Comparison of ENCODE assay signal across 12 cellular contexts in the genomic region with DNA sequence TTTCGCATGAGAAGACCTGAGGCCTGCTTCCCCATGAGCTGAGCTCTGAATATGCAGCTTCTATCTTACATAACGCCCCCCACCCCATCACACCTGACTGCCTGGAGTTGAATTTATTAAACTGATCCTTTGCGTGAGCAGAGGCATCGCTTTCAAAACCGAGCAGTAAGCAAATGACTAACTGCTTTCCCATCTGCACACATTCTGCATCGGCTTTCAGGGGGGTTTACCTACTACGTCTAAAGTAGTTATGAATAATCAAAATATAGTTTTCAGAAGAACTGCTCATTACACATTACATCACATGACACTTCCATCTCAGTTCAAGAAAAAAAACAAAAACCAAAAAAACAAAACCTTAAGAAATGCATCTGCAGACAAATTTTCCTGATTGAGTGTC.
DNase-seq lines count a peak whose midpoint lies in the region; ATAC-seq and FAIRE-seq lines count a peak whose summit lies in the region.
"Had no signal": no experiment of that assay in that cellular context is flagged by ENCODE, and none has a peak within 500 bp of the region (broad histone marks: within the 10 kb centered on the region; RNA-seq: fewer than 3 reads in every experiment).

No MANE protein-coding gene starts in this region.

- H3K4me3 Mint-ChIP-seq in stimulated activated naive CD8-positive, alpha-beta T cell treated with anti-CD3 and anti-CD28 coated beads, Interleukin-15, amount 100 ng/mL, for 72 hours, result no peak overlapping the region
- H3K4me3 Mint-ChIP-seq in stimulated activated naive B cell treated with anti-CD40 and anti-IgM and Interleukin-4, amounts not matched to agents 10 μg/mL and 1 μg/mL and 100 μg/mL, for 72 hours, result no peak overlapping the region
- H3K4me3 Mint-ChIP-seq: activated naive CD8-positive, alpha-beta T cell treated with anti-CD3 and anti-CD28 coated beads, Interleukin-2, amount 10 ng/mL, durations not matched to agents 7 days and 5 days had no signal

- H3K4me1 Mint-ChIP-seq in stimulated activated naive CD8-positive, alpha-beta T cell treated with anti-CD3 and anti-CD28 coated beads, Interleukin-15, amount 100 ng/mL, for 72 hours, result no peaks in the 10 kb centered on the region
- H3K4me1 Mint-ChIP-seq in stimulated activated naive B cell treated with anti-CD40 and anti-IgM and Interleukin-4, amounts not matched to agents 10 μg/mL and 1 μg/mL and 100 μg/mL, for 72 hours, result peaks cover 0 to 6% of the 10 kb centered on the region in 2 donors
- H3K4me1 Mint-ChIP-seq: activated naive CD8-positive, alpha-beta T cell treated with anti-CD3 and anti-CD28 coated beads, Interleukin-2, amount 10 ng/mL, durations not matched to agents 7 days and 5 days had no signal

- DNase-seq in stimulated activated naive CD8-positive, alpha-beta T cell treated with anti-CD3 and anti-CD28 coated beads, Interleukin-15, Interleukin-2, amounts not matched to agents 100 U/mL and 50 U/mL, for 24 hours, result peak; percentile 15
- no peak for DNase-seq in stimulated activated naive CD8-positive, alpha-beta T cell treated with anti-CD3 and anti-CD28 coated beads, Interleukin-15, amount 100 ng/mL, for 72 hours
- DNase-seq in stimulated activated naive B cell treated with anti-CD40 and anti-IgM and Interleukin-4, amounts not matched to agents 10 μg/mL and 1 μg/mL and 100 μg/mL, for 72 hours, result peak; percentile 33
- no peak for DNase-seq in NCI-H2171 treated with DMSO at 0.1 percent for 48 hours (lab: John Stamatoyannopoulos, UW)
- no peak for DNase-seq in NCI-H69 (lab: John Stamatoyannopoulos, UW)
- no peak for DNase-seq in GM19239 (ENCODE audit: insufficient read length, low spot score)
- DNase-seq: activated naive CD8-positive, alpha-beta T cell treated with anti-CD3 and anti-CD28 coated beads, Interleukin-2, amount 10 ng/mL, durations not matched to agents 7 days and 5 days; effector memory CD4-positive, alpha-beta T cell; NCI-H1092 treated with DMSO at 0.1 percent for 48 hours had no signal

- peak; percentile 35 for ATAC-seq in stimulated activated naive CD8-positive, alpha-beta T cell treated with anti-CD3 and anti-CD28 coated beads, Interleukin-15, Interleukin-2, amounts not matched to agents 100 U/mL and 50 U/mL, for 24 hours
- ATAC-seq in stimulated activated naive CD8-positive, alpha-beta T cell treated with anti-CD3 and anti-CD28 coated beads, Interleukin-15, amount 100 ng/mL, for 72 hours, result no peak
- ATAC-seq in GM21529 (IDR thresholded peaks at IDR 0.05; ENCODE audit: unreplicated experiment), result peak; percentile 97
- peak; percentile 93 for ATAC-seq in HG03108 (IDR thresholded peaks at IDR 0.05; ENCODE audit: unreplicated experiment)
- ATAC-seq in stimulated activated naive B cell treated with anti-CD40 and anti-IgM and Interleukin-4, amounts not matched to agents 10 μg/mL and 1 μg/mL and 100 μg/mL, for 72 hours (replicated peaks), result peak; percentile 85 to 91

- peaks cover 34% of the 10 kb centered on the region for H3K27me3 Mint-ChIP-seq in stimulated activated naive CD8-positive, alpha-beta T cell treated with anti-CD3 and anti-CD28 coated beads, Interleukin-15, amount 100 ng/mL, for 72 hours
- peaks cover 5 to 8% of the 10 kb centered on the region in 2 donors for H3K27me3 Mint-ChIP-seq in stimulated activated naive B cell treated with anti-CD40 and anti-IgM and Interleukin-4, amounts not matched to agents 10 μg/mL and 1 μg/mL and 100 μg/mL, for 72 hours

- no peaks in the 10 kb centered on the region for H3K9me3 Mint-ChIP-seq in stimulated activated naive CD8-positive, alpha-beta T cell treated with anti-CD3 and anti-CD28 coated beads, Interleukin-15, amount 100 ng/mL, for 72 hours
- peaks cover 2 to 4% of the 10 kb centered on the region in 2 donors for H3K9me3 Mint-ChIP-seq in stimulated activated naive B cell treated with anti-CD40 and anti-IgM and Interleukin-4, amounts not matched to agents 10 μg/mL and 1 μg/mL and 100 μg/mL, for 72 hours

- H3K27ac Mint-ChIP-seq in stimulated activated naive CD8-positive, alpha-beta T cell treated with anti-CD3 and anti-CD28 coated beads, Interleukin-15, amount 100 ng/mL, for 72 hours, result no peak overlapping the region
- H3K27ac Mint-ChIP-seq in stimulated activated naive B cell treated with anti-CD40 and anti-IgM and Interleukin-4, amounts not matched to agents 10 μg/mL and 1 μg/mL and 100 μg/mL, for 72 hours, result peak overlapping the region; percentile 61
- H3K27ac Mint-ChIP-seq: activated naive CD8-positive, alpha-beta T cell treated with anti-CD3 and anti-CD28 coated beads, Interleukin-2, amount 10 ng/mL, durations not matched to agents 7 days and 5 days had no signal

- FAIRE-seq in GM19239 (lab: Jason Lieb, UNC), result no peak
- FAIRE-seq: G401.6 had no signal

- H3K36me3 Mint-ChIP-seq in stimulated activated naive B cell treated with anti-CD40 and anti-IgM and Interleukin-4, amounts not matched to agents 10 μg/mL and 1 μg/mL and 100 μg/mL, for 72 hours, result peaks cover 3% of the 10 kb centered on the region in 2 donors
- H3K36me3 Mint-ChIP-seq: activated naive CD8-positive, alpha-beta T cell treated with anti-CD3 and anti-CD28 coated beads, Interleukin-2, amount 10 ng/mL, durations not matched to agents 7 days and 5 days had no signal

Comparison
In these comparisons a context has a peak if more than half of its experiments do, and no peak if none do; other contexts are left out.
1. DNase-seq: peak in stimulated activated naive CD8-positive, alpha-beta T cell treated with anti-CD3 and anti-CD28 coated beads, Interleukin-15, Interleukin-2, amounts not matched to agents 100 U/mL and 50 U/mL, for 24 hours (single experiment) and stimulated activated naive B cell treated with anti-CD40 and anti-IgM and Interleukin-4, amounts not matched to agents 10 μg/mL and 1 μg/mL and 100 μg/mL, for 72 hours (single experiment); none in stimulated activated naive CD8-positive, alpha-beta T cell treated with anti-CD3 and anti-CD28 coated beads, Interleukin-15, amount 100 ng/mL, for 72 hours (0 of 2), NCI-H2171 treated with DMSO at 0.1 percent for 48 hours (single experiment), NCI-H69 (single experiment) and GM19239 (single experiment).